In genomic region chr19:44112802-44113137, GRCh38 we compare ENCODE assay signal across 8 cellular contexts.
DNase-seq lines count a peak whose midpoint lies in the region; ATAC-seq and TF ChIP-seq lines count a peak whose summit lies in the region.

No MANE protein-coding gene starts in this region.

- H3K9ac ChIP-seq in iPS-18a (ENCODE audit: low read length): peak overlapping the region; percentile 92

- H3K4me1 ChIP-seq in iPS-18a (ENCODE audit: control insufficient read depth, low read depth, low read length): no peaks in the 10 kb centered on the region

- peaks cover 54% of the 10 kb centered on the region for H3K36me3 Mint-ChIP-seq in stimulated activated naive CD8-positive, alpha-beta T cell treated with anti-CD3 and anti-CD28 coated beads, Interleukin-15, Interleukin-2, amounts not matched to agents 100 ng/mL and 50 ng/mL, for 24 hours (ENCODE audit: low read depth)

- no peak for ATAC-seq in stimulated activated naive CD8-positive, alpha-beta T cell treated with anti-CD3 and anti-CD28 coated beads, Interleukin-15, Interleukin-2, amounts not matched to agents 100 U/mL and 50 U/mL, for 24 hours
- no peak for ATAC-seq in HG03135 (IDR thresholded peaks at IDR 0.05; ENCODE audit: unreplicated experiment)
- ATAC-seq in HG02642 (IDR thresholded peaks at IDR 0.05; ENCODE audit: poor library complexity, unreplicated experiment): no peak

- H3K4me1 Mint-ChIP-seq in stimulated activated naive CD8-positive, alpha-beta T cell treated with anti-CD3 and anti-CD28 coated beads, Interleukin-15, Interleukin-2, amounts not matched to agents 100 ng/mL and 50 ng/mL, for 24 hours (ENCODE audit: low read depth): peaks cover 20% of the 10 kb centered on the region

- H3K27ac Mint-ChIP-seq in stimulated activated naive CD8-positive, alpha-beta T cell treated with anti-CD3 and anti-CD28 coated beads, Interleukin-15, Interleukin-2, amounts not matched to agents 100 ng/mL and 50 ng/mL, for 24 hours: peak overlapping the region; percentile 86

- no peak for TF ChIP-seq CTCF in WI38 (IDR thresholded peaks at IDR 0.05; ENCODE audit: low read depth, low read length)

- peaks cover 32% of the 10 kb centered on the region for H3K9me3 Mint-ChIP-seq in stimulated activated naive CD8-positive, alpha-beta T cell treated with anti-CD3 and anti-CD28 coated beads, Interleukin-15, Interleukin-2, amounts not matched to agents 100 ng/mL and 50 ng/mL, for 24 hours

- no peaks in the 10 kb centered on the region for H3K27me3 ChIP-seq in iPS-18a (ENCODE audit: control insufficient read depth, insufficient read depth, low read length)

- no peak for DNase-seq in stimulated activated naive CD8-positive, alpha-beta T cell treated with anti-CD3 and anti-CD28 coated beads, Interleukin-15, Interleukin-2, amounts not matched to agents 100 U/mL and 50 U/mL, for 24 hours
- peak in 1 of 49 donors; percentile 41 for DNase-seq in substantia nigra (lab: John Stamatoyannopoulos, UW)
- DNase-seq in activated CD4-positive, alpha-beta T cell treated with anti-CD3 and anti-CD28 coated beads for 48 hours: no peak

- no peaks in the 10 kb centered on the region for H3K27me3 Mint-ChIP-seq in stimulated activated naive CD8-positive, alpha-beta T cell treated with anti-CD3 and anti-CD28 coated beads, Interleukin-15, Interleukin-2, amounts not matched to agents 100 ng/mL and 50 ng/mL, for 24 hours

- H3K4me3 ChIP-seq in WI38 (ENCODE audit: low read depth, low read length) (peak overlapping the region; percentile 78), iPS-18a (ENCODE audit: low read length) (peak overlapping the region; percentile 93)

- peak overlapping the region; percentile 95 for H3K4me3 Mint-ChIP-seq in stimulated activated naive CD8-positive, alpha-beta T cell treated with anti-CD3 and anti-CD28 coated beads, Interleukin-15, Interleukin-2, amounts not matched to agents 100 ng/mL and 50 ng/mL, for 24 hours

- H3K9me3 ChIP-seq in iPS-18a (ENCODE audit: control insufficient read depth, low read depth, low read length): peaks cover 1% of the 10 kb centered on the region

- H3K36me3 ChIP-seq in iPS-18a (ENCODE audit: control insufficient read depth, low read depth, low read length): peaks cover 8% of the 10 kb centered on the region

- H3K27ac ChIP-seq in iPS-18a (ENCODE audit: low read length) (peak overlapping the region; percentile 61), substantia nigra (ENCODE audit: low read depth, low read length, poor library complexity, severe bottlenecking) (peak overlapping the region; percentile 58)
